ENCODE assay signal across 8 cellular contexts in the genomic region with DNA sequence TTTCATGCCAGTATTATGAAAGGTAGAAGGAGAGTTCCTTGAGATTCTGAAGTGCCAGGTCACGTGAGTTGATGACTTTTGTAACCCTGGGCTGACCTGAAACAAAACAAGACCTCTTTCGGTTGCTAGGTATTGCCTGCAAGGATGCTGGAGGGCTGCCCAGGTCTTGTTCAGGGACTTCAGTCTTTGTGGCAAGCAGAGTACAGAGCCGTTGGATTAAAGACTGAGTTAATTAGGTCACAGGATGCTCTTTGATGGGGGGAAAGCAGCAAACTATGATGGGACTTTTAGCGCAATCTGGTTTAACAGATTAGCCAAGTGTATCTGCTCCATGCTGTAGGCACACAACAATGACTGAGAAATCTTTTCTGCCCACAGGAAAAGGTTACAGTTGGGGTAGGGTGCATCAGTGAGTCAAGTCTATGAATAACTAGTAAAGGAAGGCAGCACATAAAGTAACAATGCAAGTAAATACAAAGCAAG. TPM values are rescaled to one million over a fixed set of nuclear protein-coding genes. Genes with fewer than 3 reads are reported as not detected.
A peak's percentile ranks its signal among the peaks of the same experiment; 100 is the strongest.
DNase-seq lines count a peak whose midpoint lies in the region; ATAC-seq lines count a peak whose summit lies in the region.

No MANE protein-coding gene starts in this region.

- peaks cover 40 to 51% (median 48%) of the 10 kb centered on the region in 3 donors for H3K4me1 Mint-ChIP-seq in CD8-positive, alpha-beta memory T cell

- H3K9me3 ChIP-seq in CD8-positive, alpha-beta memory T cell (ENCODE audit: low read length) = no peaks in the 10 kb centered on the region

- POLR2A ChIA-PET in CD8-positive, alpha-beta memory T cell (lab: Charles Lee) = interaction anchor here (0.7 to 2.9 kb wide), 5 partner anchors 13 to 172 kb away, joined by 3 to 68 read pairs (median 4); a partner anchor contains a TSS

- peak overlapping the region; percentile 40 for H3K27ac ChIP-seq in CD8-positive, alpha-beta memory T cell (ENCODE audit: low read depth, low read length)

- H3K4me1 ChIP-seq in CD8-positive, alpha-beta memory T cell (ENCODE audit: insufficient read depth, low read length) = peaks cover 41% of the 10 kb centered on the region

- H3K27ac Mint-ChIP-seq in CD8-positive, alpha-beta memory T cell = peak overlapping the region; percentile 94 to 99 (median 98)

- CTCF ChIA-PET in CD8-positive, alpha-beta memory T cell (lab: Charles Lee) = interaction anchor here (1.0 to 4.4 kb wide), 7 partner anchors 13 to 71 kb away, joined by 3 to 32 read pairs (median 6); a partner anchor contains a TSS

- H3K36me3 ChIP-seq in CD8-positive, alpha-beta memory T cell (ENCODE audit: insufficient read depth, low read length) = no peaks in the 10 kb centered on the region
- H3K36me3 ChIP-seq in H7 (replicated peaks; ENCODE audit: control insufficient read depth, insufficient read depth, low read length) = no peaks in the 10 kb centered on the region

- no peak for ATAC-seq in GM21367 (IDR thresholded peaks at IDR 0.05; ENCODE audit: unreplicated experiment)
- no peak for ATAC-seq in GM21825 (IDR thresholded peaks at IDR 0.05; ENCODE audit: unreplicated experiment)

- H3K27me3 Mint-ChIP-seq in CD8-positive, alpha-beta memory T cell = peaks cover 0 to 1% of the 10 kb centered on the region in 2 donors

- peak; percentile 54 to 91 (median 84) for DNase-seq in CD8-positive, alpha-beta memory T cell
- peak; percentile 35 for DNase-seq in HT1080 (ENCODE audit: low read depth)
- peak; percentile 69 for DNase-seq in activated CD8-positive, alpha-beta memory T cell treated with anti-CD3 and anti-CD28 coated beads, Interleukin-2, amount 50 U/mL, for 48 hours
- DNase-seq in kidney tubule cell (ENCODE audit: low spot score) = peak; percentile 77
- no peak for DNase-seq in NCI-H524 treated with DMSO at 0.1 percent for 48 hours (lab: John Stamatoyannopoulos, UW)
- no peak for DNase-seq in H7

- H3K36me3 Mint-ChIP-seq in CD8-positive, alpha-beta memory T cell = peaks cover 0 to 6% (median 0%) of the 10 kb centered on the region in 3 donors

- peak overlapping the region; percentile 74 to 90 (median 80) for H3K4me3 Mint-ChIP-seq in CD8-positive, alpha-beta memory T cell

- no peaks in the 10 kb centered on the region for H3K27me3 ChIP-seq in CD8-positive, alpha-beta memory T cell (ENCODE audit: insufficient read depth, low read length, poor library complexity, severe bottlenecking)
- H3K27me3 ChIP-seq in H7 (ENCODE audit: control insufficient read depth, insufficient read depth, low read length) = no peaks in the 10 kb centered on the region

- no peaks in the 10 kb centered on the region for H3K9me3 Mint-ChIP-seq in CD8-positive, alpha-beta memory T cell

- no peak overlapping the region for H3K4me3 ChIP-seq in CD8-positive, alpha-beta memory T cell (ENCODE audit: low read length)
- no peak overlapping the region for H3K4me3 ChIP-seq in H7 (ENCODE audit: insufficient read depth, low read depth, low read length)

RNA-seq across cellular contexts. Expression of a gene that starts 12.8 kb away (rescaled TPM):
- 100 to 1,000 TPM; 117 to 124 TPM for total RNA-seq in CD8-positive, alpha-beta memory T cell
- 96.9 TPM for polyA plus RNA-seq in CD8-positive, alpha-beta memory T cell
- 37.3 and 85.6 TPM in 2 replicates for total RNA-seq in HT1080 (2014; rRNA removed; shearing (Covaris generic))
- 73.5 and 86.1 TPM in 2 replicates for polyA plus RNA-seq in HT1080 (2015; cell fraction: cytosol; rRNA removed)
- 106 and 114 TPM in 2 replicates for polyA plus RNA-seq in HT1080 (2015; cell fraction: nucleus; rRNA removed)
- 76.0 and 103 TPM in 2 replicates for total RNA-seq in H7 (2014; rRNA removed; shearing (Covaris generic))

Comparison
In these comparisons a context has a peak if more than half of its experiments do, and no peak if none do; other contexts are left out.
1. DNase-seq: peak in CD8-positive, alpha-beta memory T cell (5 of 5), HT1080 (single experiment), activated CD8-positive, alpha-beta memory T cell treated with anti-CD3 and anti-CD28 coated beads, Interleukin-2, amount 50 U/mL, for 48 hours (single experiment) and kidney tubule cell (single experiment); none in NCI-H524 treated with DMSO at 0.1 percent for 48 hours (single experiment) and H7 (single experiment).